1 cellular context compared by ENCODE assay signal in genomic region chr9:130937146-130938076, GRCh38.
TF ChIP-seq lines count a peak whose summit lies in the region.

No MANE protein-coding gene starts in this region.

TF ChIP-seq in HCT116, 20 proteins besides CTCF, POLR2A, EP300 and RAD21 (continued from another document):
- TF ChIP-seq ZBTB33 (IDR thresholded peaks at IDR 0.05; ENCODE audit: extremely low read depth, insufficient replicate concordance, low read length) (no peak), CEBPB (IDR thresholded peaks at IDR 0.05; ENCODE audit: low read depth) (no peak), CBX3 (IDR thresholded peaks at IDR 0.05; ENCODE audit: low read depth) (no peak), SP1 (IDR thresholded peaks at IDR 0.05; ENCODE audit: low read depth) (no peak), EGR1 (IDR thresholded peaks at IDR 0.05; ENCODE audit: low read depth) (no peak), ATF3 (IDR thresholded peaks at IDR 0.05) (no peak), ZFX (IDR thresholded peaks at IDR 0.05) (no peak), SIN3A (IDR thresholded peaks at IDR 0.05; ENCODE audit: low read depth) (no peak), ZNF274 (IDR thresholded peaks at IDR 0.05; ENCODE audit: low read depth, low read length) (no peak), ELF1 (IDR thresholded peaks at IDR 0.05; ENCODE audit: borderline replicate concordance, low read depth) (no peak), JUND (IDR thresholded peaks at IDR 0.05) (no peak), EZH2 (IDR thresholded peaks at IDR 0.05) (no peak)
